Comparison of ENCODE assay signal across 19 cellular contexts in genomic region chr21:45169001-45169400, GRCh38.
DNase-seq lines count a peak whose midpoint lies in the region; ATAC-seq, FAIRE-seq and TF ChIP-seq lines count a peak whose summit lies in the region.
"Had no signal": no experiment of that assay in that cellular context is flagged by ENCODE, and none has a peak within 500 bp of the region (broad histone marks: within the 10 kb centered on the region; RNA-seq: fewer than 3 reads in every experiment).

No MANE protein-coding gene starts in this region.

- peak; percentile 61 for ATAC-seq in CD4-positive, alpha-beta T cell (ENCODE audit: poor library complexity)
- peak; percentile 60 for ATAC-seq in naive thymus-derived CD4-positive, alpha-beta T cell
- no peak for ATAC-seq in activated T-cell treated with anti-CD3 and anti-CD28 coated beads, Interleukin-2, amount 50 U/mL, for 4 hours
- no peak for ATAC-seq in sciatic nerve
- ATAC-seq: HepG2 had no signal

- POLR2A ChIA-PET in A673 (lab: Charles Lee; ENCODE audit: low non-redundant PET) = no interaction called here
- POLR2A ChIA-PET in CD4-positive, alpha-beta T cell (lab: Charles Lee) = no interaction called here
- POLR2A ChIA-PET in naive thymus-derived CD4-positive, alpha-beta T cell (lab: Charles Lee) = no interaction called here

- H3K4me1 Mint-ChIP-seq in CD4-positive, alpha-beta T cell (ENCODE audit: low read depth) = peaks cover 44% of the 10 kb centered on the region
- peaks cover 13% of the 10 kb centered on the region for H3K4me1 Mint-ChIP-seq in astrocyte (ENCODE audit: low read depth, unreplicated experiment)
- H3K4me1 Mint-ChIP-seq in naive thymus-derived CD4-positive, alpha-beta T cell = peaks cover 19 to 50% (median 34%) of the 10 kb centered on the region in 7 donors
- H3K4me1 Mint-ChIP-seq in activated T-cell treated with anti-CD3 and anti-CD28 coated beads, Interleukin-2, amount 50 U/mL, for 4 hours (ENCODE audit: low read depth) = peaks cover 28% of the 10 kb centered on the region

- H4K20me1 ChIP-seq in astrocyte (ENCODE audit: insufficient read depth, low read length) = no peaks in the 10 kb centered on the region

- CTCF ChIA-PET in A673 (lab: Charles Lee) = interaction anchor here (0.5 to 1.1 kb wide), 3 partner anchors 29 to 296 kb away, joined by 3 to 6 read pairs (median 6); no protein-coding TSS in a partner anchor
- CTCF ChIA-PET in CD4-positive, alpha-beta T cell (lab: Charles Lee) = no interaction called here
- CTCF ChIA-PET in naive thymus-derived CD4-positive, alpha-beta T cell (lab: Charles Lee) = interaction anchor here (1.0 kb wide), 1 partner anchor 29 kb away, joined by 5 read pairs; no protein-coding TSS in a partner anchor

- H3K4me3 ChIP-seq in A673 (ENCODE audit: low read depth, low read length, poor library complexity, severe bottlenecking) (no peak overlapping the region), astrocyte (ENCODE audit: insufficient read depth, low read depth, low read length) (no peak overlapping the region)
- no peak overlapping the region for H3K4me3 ChIP-seq in naive thymus-derived CD4-positive, alpha-beta T cell (ENCODE audit: low read length)
- H3K4me3 ChIP-seq: cardiac muscle cell, skin epidermis, testis had no signal

- DNase-seq in A673 (ENCODE audit: low spot score) (peak; percentile 88), astrocyte (ENCODE audit: low read depth) (no peak), amygdala (lab: John Stamatoyannopoulos, UW) (no peak), sciatic nerve (ENCODE audit: low spot score) (no peak), DMS114 treated with DMSO at 0.1 percent for 48 hours (lab: John Stamatoyannopoulos, UW; ENCODE audit: unreplicated experiment) (no peak)
- DNase-seq in CD4-positive, alpha-beta T cell = no peak
- no peak for DNase-seq in naive thymus-derived CD4-positive, alpha-beta T cell
- DNase-seq in activated T-cell treated with anti-CD3 and anti-CD28 coated beads, Interleukin-2, amount 50 U/mL, for 4 hours = no peak
- DNase-seq: hypothalamus; MV-4-11; NCI-H187 treated with DMSO at 0.1 percent for 48 hours; NCI-H446 treated with DMSO at 0.1 percent for 48 hours; nucleus accumbens; SHP77 treated with DMSO at 0.1 percent for 48 hours; stimulated activated CD4-positive, alpha-beta T cell treated with anti-CD3 and anti-CD28 coated beads, Interleukin-4, amount 100 ng/mL, for 24 hours; testis had no signal

- H3K4me1 ChIP-seq in A673 (ENCODE audit: insufficient read depth, low read length, poor library complexity, severe bottlenecking) (peaks cover 31% of the 10 kb centered on the region), astrocyte (ENCODE audit: insufficient read depth, low read length) (no peaks in the 10 kb centered on the region)
- peaks cover 3 to 8% of the 10 kb centered on the region in 2 donors for H3K4me1 ChIP-seq in naive thymus-derived CD4-positive, alpha-beta T cell (ENCODE audit: control insufficient read depth in 2 of 2, insufficient read depth in 2 of 2, low read length in 2 of 2)

- no peaks in the 10 kb centered on the region for H3K9me3 Mint-ChIP-seq in CD4-positive, alpha-beta T cell
- H3K9me3 Mint-ChIP-seq in astrocyte (ENCODE audit: unreplicated experiment) = no peaks in the 10 kb centered on the region
- H3K9me3 Mint-ChIP-seq in naive thymus-derived CD4-positive, alpha-beta T cell = no peaks in the 10 kb centered on the region
- H3K9me3 Mint-ChIP-seq in activated T-cell treated with anti-CD3 and anti-CD28 coated beads, Interleukin-2, amount 50 U/mL, for 4 hours = no peaks in the 10 kb centered on the region

- peaks cover 30% of the 10 kb centered on the region for H3K36me3 Mint-ChIP-seq in CD4-positive, alpha-beta T cell (ENCODE audit: low read depth)
- H3K36me3 Mint-ChIP-seq in astrocyte (ENCODE audit: low read depth, unreplicated experiment) = peaks cover 6% of the 10 kb centered on the region
- H3K36me3 Mint-ChIP-seq in naive thymus-derived CD4-positive, alpha-beta T cell = peaks cover 0 to 22% (median 7%) of the 10 kb centered on the region in 5 donors
- peaks cover 7% of the 10 kb centered on the region for H3K36me3 Mint-ChIP-seq in activated T-cell treated with anti-CD3 and anti-CD28 coated beads, Interleukin-2, amount 50 U/mL, for 4 hours (ENCODE audit: insufficient read depth)

- H3K27me3 Mint-ChIP-seq in CD4-positive, alpha-beta T cell = no peaks in the 10 kb centered on the region
- H3K27me3 Mint-ChIP-seq in astrocyte (ENCODE audit: low read depth, unreplicated experiment) = no peaks in the 10 kb centered on the region
- H3K27me3 Mint-ChIP-seq in naive thymus-derived CD4-positive, alpha-beta T cell = no peaks in the 10 kb centered on the region
- no peaks in the 10 kb centered on the region for H3K27me3 Mint-ChIP-seq in activated T-cell treated with anti-CD3 and anti-CD28 coated beads, Interleukin-2, amount 50 U/mL, for 4 hours (ENCODE audit: low read depth)

- H3K36me3 ChIP-seq in A673 (ENCODE audit: insufficient read depth, low read length, poor library complexity, severe bottlenecking) = no peaks in the 10 kb centered on the region
- H3K36me3 ChIP-seq in astrocyte (ENCODE audit: insufficient read depth, low read length) = no peaks in the 10 kb centered on the region
- H3K36me3 ChIP-seq in naive thymus-derived CD4-positive, alpha-beta T cell (ENCODE audit: control insufficient read depth in 2 of 3, insufficient read depth in 3 of 3, low read length in 3 of 3) = peaks cover 0 to 15% (median 0%) of the 10 kb centered on the region in 3 experiments
- H3K36me3 ChIP-seq: cardiac muscle cell had no signal

- FAIRE-seq in astrocyte (lab: Jason Lieb, UNC) = no peak
- FAIRE-seq: HepG2 had no signal

- TF ChIP-seq CTCF in A673 (conservative IDR thresholded peaks at IDR 0.05; ENCODE audit: low read depth, low read length) (no peak), astrocyte (IDR thresholded peaks at IDR 0.05; ENCODE audit: insufficient read depth, low read depth, low read length) (no peak)
- no peak for TF ChIP-seq CTCF in CD4-positive, alpha-beta T cell (IDR thresholded peaks at IDR 0.05)

- H3K27ac ChIP-seq in A673 (ENCODE audit: low read depth, low read length, poor library complexity, severe bottlenecking) = peak overlapping the region; percentile 83
- no peak overlapping the region for H3K27ac ChIP-seq in CD4-positive, alpha-beta T cell (ENCODE audit: low read depth, low read length)
- H3K27ac ChIP-seq in astrocyte (ENCODE audit: low read depth, low read length) = no peak overlapping the region
- H3K27ac ChIP-seq in naive thymus-derived CD4-positive, alpha-beta T cell (ENCODE audit: low read depth, low read length) = no peak overlapping the region
- H3K27ac ChIP-seq: cardiac muscle cell, testis had no signal

- no peak overlapping the region for H3K4me3 Mint-ChIP-seq in CD4-positive, alpha-beta T cell
- peak overlapping the region; percentile 27 for H3K4me3 Mint-ChIP-seq in astrocyte (ENCODE audit: unreplicated experiment)
- H3K4me3 Mint-ChIP-seq in naive thymus-derived CD4-positive, alpha-beta T cell = peak overlapping the region in 4 of 10 donors; percentile 9 to 42 (median 28)
- no peak overlapping the region for H3K4me3 Mint-ChIP-seq in activated T-cell treated with anti-CD3 and anti-CD28 coated beads, Interleukin-2, amount 50 U/mL, for 4 hours

- no peaks in the 10 kb centered on the region for H3K9me3 ChIP-seq in A673 (ENCODE audit: low read depth, low read length, poor library complexity, severe bottlenecking)
- no peaks in the 10 kb centered on the region for H3K9me3 ChIP-seq in CD4-positive, alpha-beta T cell (ENCODE audit: control insufficient read depth, low read length)
- H3K9me3 ChIP-seq in astrocyte (ENCODE audit: insufficient read depth, low read depth, low read length) = no peaks in the 10 kb centered on the region
- no peaks in the 10 kb centered on the region for H3K9me3 ChIP-seq in naive thymus-derived CD4-positive, alpha-beta T cell (ENCODE audit: control insufficient read depth in 2 of 3, low read length in 3 of 3)
- H3K9me3 ChIP-seq: testis had no signal

- H3K4me2 ChIP-seq in astrocyte (ENCODE audit: low read length) = peak overlapping the region; percentile 12

- H3K27me3 ChIP-seq in A673 (replicated peaks; ENCODE audit: insufficient read depth, low read depth, low read length, poor library complexity) = no peaks in the 10 kb centered on the region
- no peaks in the 10 kb centered on the region for H3K27me3 ChIP-seq in CD4-positive, alpha-beta T cell (ENCODE audit: control insufficient read depth, insufficient read depth, low read length)
- no peaks in the 10 kb centered on the region for H3K27me3 ChIP-seq in astrocyte (ENCODE audit: insufficient read depth, low read length)
- no peaks in the 10 kb centered on the region for H3K27me3 ChIP-seq in naive thymus-derived CD4-positive, alpha-beta T cell (ENCODE audit: control insufficient read depth in 2 of 2, insufficient read depth in 2 of 2, low read length in 2 of 2)
- H3K27me3 ChIP-seq: cardiac muscle cell, testis had no signal

- H3K79me2 ChIP-seq in astrocyte (ENCODE audit: insufficient read depth, low read length) = peaks cover 7% of the 10 kb centered on the region

- H3K27ac Mint-ChIP-seq in CD4-positive, alpha-beta T cell = peak overlapping the region; percentile 32
- H3K27ac Mint-ChIP-seq in astrocyte (ENCODE audit: unreplicated experiment) = no peak overlapping the region
- peak overlapping the region in 4 of 9 donors; percentile 10 to 79 (median 56) for H3K27ac Mint-ChIP-seq in naive thymus-derived CD4-positive, alpha-beta T cell

- no peak overlapping the region for H2AFZ ChIP-seq in astrocyte (ENCODE audit: low read depth, low read length)

- no peak overlapping the region for H3K9ac ChIP-seq in astrocyte (ENCODE audit: low read length)

- intact Hi-C loops in A673 (cut with micrococcal nuclease; ENCODE audit: unreplicated experiment) = no loop called here
- intact Hi-C loops in CD4-positive, alpha-beta T cell (cut with DNase I, micrococcal nuclease) = no loop called here
- intact Hi-C loops in naive thymus-derived CD4-positive, alpha-beta T cell (cut with micrococcal nuclease) = no loop called here
- intact Hi-C loops in sciatic nerve (cut with DNase I) = no loop called here

- no TSS peak for BruUV-seq in A673 (replicated peaks; lab: Mats Ljungman, UMichigan)

Comparison
In these comparisons a context has a peak if more than half of its experiments do, and no peak if none do; other contexts are left out.
1. ATAC-seq: peak in CD4-positive, alpha-beta T cell (single experiment) and naive thymus-derived CD4-positive, alpha-beta T cell (single experiment); none in activated T-cell treated with anti-CD3 and anti-CD28 coated beads, Interleukin-2, amount 50 U/mL, for 4 hours (0 of 2) and sciatic nerve (single experiment).